Comparison of ENCODE assay signal across 8 cellular contexts in the genomic region with DNA sequence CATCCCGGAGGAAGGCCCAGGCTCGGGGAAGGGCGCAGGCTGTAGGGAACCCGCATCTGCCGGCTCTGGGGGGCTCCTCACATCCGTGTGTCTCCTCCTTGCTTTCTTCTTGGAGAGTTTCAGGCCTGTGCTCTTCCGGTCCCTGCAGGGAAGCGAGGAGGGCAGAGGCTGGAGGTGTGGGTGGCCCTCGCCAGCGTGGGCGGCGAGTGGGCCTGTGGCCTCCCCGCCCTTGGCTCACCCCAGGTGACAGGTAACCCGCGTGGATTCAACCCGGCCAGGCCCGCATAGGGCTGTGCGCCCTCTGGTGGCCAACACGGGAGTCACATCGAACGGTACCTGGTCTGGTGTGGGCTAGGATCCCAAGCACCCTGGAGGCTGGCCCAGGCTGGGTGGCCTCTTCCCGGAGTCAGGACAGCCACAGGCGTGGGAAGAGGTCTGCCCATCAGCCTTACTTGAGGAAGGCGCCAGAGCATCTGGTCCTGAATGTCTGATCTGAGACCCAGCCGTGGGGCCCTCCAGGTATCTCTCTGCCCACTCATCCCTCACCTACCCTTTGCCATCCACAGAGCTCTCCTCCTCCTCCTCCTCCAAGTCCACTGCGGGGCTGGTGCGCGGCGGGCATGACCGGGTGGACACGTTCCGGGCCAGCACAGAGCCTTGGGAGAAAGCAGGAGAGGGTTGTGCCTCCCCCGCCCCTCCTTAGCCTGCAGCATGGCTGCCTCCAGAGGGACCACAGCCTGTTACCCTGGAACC. TPM values are rescaled to one million over a fixed set of nuclear protein-coding genes. Genes with fewer than 3 reads are reported as not detected.
DNase-seq lines count a peak whose midpoint lies in the region; ATAC-seq and TF ChIP-seq lines count a peak whose summit lies in the region.

No MANE protein-coding gene starts in this region.

- peak overlapping the region; percentile 57 for H3K27ac ChIP-seq in hepatocyte

- H3K27me3 ChIP-seq in adipocyte (replicated peaks; ENCODE audit: control insufficient read depth, insufficient read depth, low read length) = no peaks in the 10 kb centered on the region
- no peaks in the 10 kb centered on the region for H3K27me3 ChIP-seq in hepatocyte

- H3K9ac ChIP-seq in adipocyte (ENCODE audit: low read length) = no peak overlapping the region

- no peaks in the 10 kb centered on the region for H3K9me2 ChIP-seq in hepatocyte (replicated peaks; ENCODE audit: insufficient read depth)

- peak overlapping the region; percentile 39 for H3K4me2 ChIP-seq in hepatocyte

- H3K79me2 ChIP-seq in hepatocyte = no peaks in the 10 kb centered on the region

- no peak for TF ChIP-seq POLR2A in GM18505 (IDR thresholded peaks at IDR 0.05; ENCODE audit: borderline replicate concordance, extremely low read depth, insufficient read depth, insufficient read length)

- ATAC-seq in HG03432 (IDR thresholded peaks at IDR 0.05; ENCODE audit: unreplicated experiment) (peak; percentile 56), GM18505 (IDR thresholded peaks at IDR 0.05; ENCODE audit: unreplicated experiment) (no peak)

- no peaks in the 10 kb centered on the region for H3K36me3 ChIP-seq in adipocyte (ENCODE audit: control insufficient read depth, insufficient read depth, low read length, severe bottlenecking)
- H3K36me3 ChIP-seq in hepatocyte (replicated peaks; ENCODE audit: insufficient read depth, low read depth) = no peaks in the 10 kb centered on the region

- WGBS in hepatocyte (ENCODE audit: low lambda C conversion rate, missing lambda C conversion rate) = 53% methylated on average over 31 of the region's 33 CpGs

- H3K4me1 ChIP-seq in adipocyte (ENCODE audit: control insufficient read depth, insufficient read depth, low read length) (no peaks in the 10 kb centered on the region), hepatocyte (ENCODE audit: insufficient read depth) (peaks cover 19% of the 10 kb centered on the region)

- peak; percentile 89 for TF ChIP-seq CTCF in hepatocyte (IDR thresholded peaks at IDR 0.05; ENCODE audit: poor library complexity)

- no peaks in the 10 kb centered on the region for H4K20me1 ChIP-seq in hepatocyte (ENCODE audit: insufficient read depth, poor library complexity, severe bottlenecking)

- H3K9me3 ChIP-seq in adipocyte (ENCODE audit: control insufficient read depth, low read length) (no peaks in the 10 kb centered on the region), hepatocyte (ENCODE audit: low read depth) (no peaks in the 10 kb centered on the region)

- no peak overlapping the region for H2AFZ ChIP-seq in hepatocyte

- DNase-seq in EH (ENCODE audit: low read depth) = peak; percentile 47
- DNase-seq in T-helper 2 cell = peak; percentile 54 to 74 (median 66)
- peak; percentile 76 for DNase-seq in adipocyte (ENCODE audit: low read depth)
- peak; percentile 74 for DNase-seq in hepatocyte (ENCODE audit: low spot score)
- DNase-seq in stimulated activated CD4-positive, alpha-beta T cell treated with anti-CD3 and anti-CD28 coated beads, Interleukin-15, amount 100 ng/mL, for 1 hour (ENCODE audit: low read depth in 1 of 2, low spot score in 1 of 2) = peak; percentile 69 to 70
- no peak for DNase-seq in OCI-M2 (lab: John Stamatoyannopoulos, UW; ENCODE audit: unreplicated experiment)

- H3K4me3 ChIP-seq in adipocyte (ENCODE audit: low read length) (no peak overlapping the region), hepatocyte (no peak overlapping the region)

RNA-seq across cellular contexts. Expression of gene TNFRSF25, which starts 9.6 kb away (rescaled TPM):
- total RNA-seq in hepatocyte = 4.8 and 14.0 TPM in 2 replicates
- polyA plus RNA-seq in hepatocyte = 7.1 and 16.9 TPM in 2 replicates

RNA-seq across cellular contexts. Expression of gene PLEKHG5, which starts 15.9 kb away (rescaled TPM):
- 11.6 and 13.3 TPM in 2 replicates for total RNA-seq in hepatocyte
- polyA plus RNA-seq in hepatocyte = 9.3 and 11.5 TPM in 2 replicates

RNA-seq across cellular contexts. Expression of gene ESPN, which starts 51.0 kb away (rescaled TPM):
- 21.4 and 31.1 TPM in 2 replicates for total RNA-seq in hepatocyte
- 48.4 and 65.7 TPM in 2 replicates for polyA plus RNA-seq in hepatocyte

RNA-seq across cellular contexts. Expression of gene HES2, which starts 55.8 kb away (rescaled TPM):
- 0.27 and 0.44 TPM in 2 replicates for total RNA-seq in hepatocyte
- 0.36 and 1.2 TPM in 2 replicates for polyA plus RNA-seq in hepatocyte
